8 cellular contexts compared by ENCODE assay signal in the genomic region with DNA sequence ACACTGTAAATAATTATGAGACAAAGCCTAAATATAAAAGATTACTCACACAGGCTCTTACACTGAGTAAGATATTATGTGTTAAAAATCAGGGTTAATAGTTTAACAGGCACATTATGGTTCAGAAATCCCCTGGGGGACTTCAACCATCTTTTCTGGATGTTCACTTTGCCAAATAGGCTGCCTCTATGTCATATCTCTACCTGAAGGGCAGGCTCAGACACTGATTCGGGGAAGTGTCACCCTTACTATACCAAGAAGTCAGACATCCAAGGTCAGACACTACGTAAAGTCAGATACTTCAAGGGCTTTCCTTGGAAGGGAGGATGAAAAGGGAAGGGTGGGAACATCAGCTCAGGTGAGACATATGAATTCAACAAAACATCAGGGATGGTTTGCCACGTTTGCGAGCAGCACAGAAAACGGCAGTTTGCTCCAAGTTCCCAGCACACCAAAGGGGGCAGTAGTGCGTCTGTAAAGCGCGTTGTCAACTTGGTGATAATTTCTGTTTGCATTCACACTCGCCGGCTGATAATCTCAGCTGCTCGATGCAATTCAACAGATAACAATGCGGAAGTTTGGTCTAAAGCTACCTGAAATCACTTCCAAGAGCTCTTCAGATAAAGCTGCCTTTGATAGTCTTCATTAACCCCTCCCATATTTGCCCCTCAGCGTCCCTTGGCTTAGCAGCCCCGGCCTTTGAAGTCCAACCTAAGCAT. TPM values are rescaled to one million over a fixed set of nuclear protein-coding genes. Genes with fewer than 3 reads are reported as not detected.
A peak's percentile ranks its signal among the peaks of the same experiment; 100 is the strongest.
DNase-seq lines count a peak whose midpoint lies in the region; ATAC-seq and TF ChIP-seq lines count a peak whose summit lies in the region.

No MANE protein-coding gene starts in this region.

- H3K9me3 Mint-ChIP-seq in activated CD8-positive, alpha-beta T cell treated with anti-CD3 and anti-CD28 coated beads for 36 hours, result no peaks in the 10 kb centered on the region

- no peak overlapping the region for H3K23ac ChIP-seq in mesenchymal stem cell (ENCODE audit: low read length in 2 of 2)

- H3K4me1 ChIP-seq in endocrine pancreas (ENCODE audit: control insufficient read depth, insufficient read depth, low read length) (peaks cover 4% of the 10 kb centered on the region), mesenchymal stem cell (ENCODE audit: control insufficient read depth, insufficient read depth, low read depth, low read length) (peaks cover 4% of the 10 kb centered on the region)

- intact Hi-C loops in activated CD8-positive, alpha-beta T cell treated with anti-CD3 and anti-CD28 coated beads for 36 hours (cut with micrococcal nuclease), result loop anchor here (1.0 kb wide), 1 partner anchor 107 kb away; no protein-coding TSS in a partner anchor

- 3% methylated on average over 13 of the region's 14 CpGs for WGBS in mesenchymal stem cell

- CTCF ChIA-PET in activated CD8-positive, alpha-beta T cell treated with anti-CD3 and anti-CD28 coated beads for 36 hours (lab: Charles Lee), result interaction anchor here (0.6 to 1.8 kb wide), 20 partner anchors 9 to 159 kb away, joined by 3 to 17 read pairs (median 4); a partner anchor contains a TSS

- peak overlapping the region; percentile 86 for H3K9ac ChIP-seq in endocrine pancreas (ENCODE audit: control insufficient read depth, insufficient read depth, low read length)
- peak overlapping the region; percentile 90 for H3K9ac ChIP-seq in mesenchymal stem cell (ENCODE audit: low read length)

- H3K9me3 ChIP-seq in endocrine pancreas (ENCODE audit: control insufficient read depth, low read length) (no peaks in the 10 kb centered on the region), mesenchymal stem cell (ENCODE audit: control insufficient read depth, low read length) (no peaks in the 10 kb centered on the region)

- peak overlapping the region; percentile 96 for H3K27ac Mint-ChIP-seq in activated CD8-positive, alpha-beta T cell treated with anti-CD3 and anti-CD28 coated beads for 36 hours

- POLR2A ChIA-PET in activated CD8-positive, alpha-beta T cell treated with anti-CD3 and anti-CD28 coated beads for 36 hours (lab: Charles Lee), result interaction anchor here (0.5 to 1.9 kb wide), 4 partner anchors 14 to 126 kb away, joined by 3 to 15 read pairs (median 6); a partner anchor contains a TSS

- peak overlapping the region; percentile 42 to 58 for H3K4ac ChIP-seq in mesenchymal stem cell (ENCODE audit: low read depth in 1 of 2, low read length in 2 of 2)

- TF ChIP-seq CTCF in activated CD8-positive, alpha-beta T cell treated with anti-CD3 and anti-CD28 coated beads for 36 hours (IDR thresholded peaks at IDR 0.05), result peak; percentile 74

- H3K27me3 Mint-ChIP-seq in activated CD8-positive, alpha-beta T cell treated with anti-CD3 and anti-CD28 coated beads for 36 hours, result no peaks in the 10 kb centered on the region

- H2BK120ac ChIP-seq in mesenchymal stem cell (ENCODE audit: low read depth, low read length), result no peak overlapping the region

- H4K91ac ChIP-seq in mesenchymal stem cell (ENCODE audit: low read length), result peak overlapping the region; percentile 67

- peaks cover 29% of the 10 kb centered on the region for H3K4me1 Mint-ChIP-seq in activated CD8-positive, alpha-beta T cell treated with anti-CD3 and anti-CD28 coated beads for 36 hours (ENCODE audit: low read depth)

- H3K4me3 Mint-ChIP-seq in activated CD8-positive, alpha-beta T cell treated with anti-CD3 and anti-CD28 coated beads for 36 hours, result peak overlapping the region; percentile 80

- H3K4me3 ChIP-seq in endocrine pancreas (ENCODE audit: control insufficient read depth, insufficient read depth, low read length), result peak overlapping the region; percentile 91
- peak overlapping the region; percentile 55 to 88 for H3K4me3 ChIP-seq in mesenchymal stem cell (ENCODE audit: insufficient read depth in 1 of 2, low read depth in 1 of 2, low read length in 2 of 2)

- no peak overlapping the region for H2BK15ac ChIP-seq in mesenchymal stem cell (ENCODE audit: low read depth, poor library complexity, severe bottlenecking)

- no peaks in the 10 kb centered on the region for H3K36me3 Mint-ChIP-seq in activated CD8-positive, alpha-beta T cell treated with anti-CD3 and anti-CD28 coated beads for 36 hours (ENCODE audit: low read depth)

- no peak overlapping the region for H2AFZ ChIP-seq in mesenchymal stem cell (ENCODE audit: low read depth, low read length)

- no peaks in the 10 kb centered on the region for H3K36me3 ChIP-seq in endocrine pancreas (ENCODE audit: control insufficient read depth, insufficient read depth, low read length)
- H3K36me3 ChIP-seq in mesenchymal stem cell (ENCODE audit: control insufficient read depth in 1 of 2, insufficient read depth in 2 of 2, low read depth in 1 of 2, low read length in 2 of 2), result no peaks in the 10 kb centered on the region

- H2AK5ac ChIP-seq in mesenchymal stem cell (ENCODE audit: low read length, severe bottlenecking), result no peak overlapping the region

- H2BK12ac ChIP-seq in mesenchymal stem cell (ENCODE audit: low read length in 2 of 2), result peak overlapping the region in 1 of 2 experiments; percentile 61

- DNase-seq in CD1c-positive myeloid dendritic cell (ENCODE audit: extremely low spot score) (peak; percentile 90), NCI-H748 treated with DMSO at 0.1 percent for 48 hours (lab: John Stamatoyannopoulos, UW) (peak; percentile 47), mesenchymal stem cell (peak; percentile 89)
- DNase-seq in activated CD8-positive, alpha-beta T cell treated with anti-CD3 and anti-CD28 coated beads for 36 hours, result peak; percentile 89
- peak; percentile 40 for DNase-seq in stimulated activated CD8-positive, alpha-beta memory T cell treated with anti-CD3 and anti-CD28 coated beads, Interleukin-15, amount 100 ng/mL, for 24 hours (ENCODE audit: low read depth)

- H3K27me3 ChIP-seq in endocrine pancreas (ENCODE audit: control insufficient read depth, insufficient read depth, low read length), result no peaks in the 10 kb centered on the region
- peaks cover 0 to 8% of the 10 kb centered on the region in 2 experiments for H3K27me3 ChIP-seq in mesenchymal stem cell (ENCODE audit: control insufficient read depth in 1 of 2, insufficient read depth in 1 of 2, low read length in 2 of 2)

- H4K8ac ChIP-seq in mesenchymal stem cell (ENCODE audit: low read length), result peak overlapping the region; percentile 72

- peaks cover 3% of the 10 kb centered on the region for H3K79me1 ChIP-seq in mesenchymal stem cell (replicated peaks; ENCODE audit: low read length, poor library complexity, severe bottlenecking)

- peak overlapping the region; percentile 75 for H3K4me2 ChIP-seq in mesenchymal stem cell (ENCODE audit: low read length, poor library complexity, severe bottlenecking)

- no peak overlapping the region for H2BK5ac ChIP-seq in mesenchymal stem cell (ENCODE audit: low read depth, low read length, poor library complexity, severe bottlenecking)

- ATAC-seq in GM19351 (IDR thresholded peaks at IDR 0.05; ENCODE audit: unreplicated experiment), result peak; percentile 50
- ATAC-seq in HG03469 (IDR thresholded peaks at IDR 0.05; ENCODE audit: unreplicated experiment), result peak; percentile 31
- ATAC-seq in activated CD8-positive, alpha-beta T cell treated with anti-CD3 and anti-CD28 coated beads for 36 hours, result peak; percentile 75

- peak overlapping the region; percentile 89 for H3K27ac ChIP-seq in mesenchymal stem cell (ENCODE audit: low read length, poor library complexity, severe bottlenecking)

- no peak overlapping the region for H3K14ac ChIP-seq in mesenchymal stem cell (ENCODE audit: low read length in 2 of 2)

- peak overlapping the region; percentile 65 to 85 for H3K18ac ChIP-seq in mesenchymal stem cell (ENCODE audit: low read depth in 1 of 2, low read length in 2 of 2)

RNA-seq across cellular contexts. Expression of a gene that starts 0.9 kb away (rescaled TPM):
- total RNA-seq in activated CD8-positive, alpha-beta T cell treated with anti-CD3 and anti-CD28 coated beads for 36 hours, result 1 to 10 TPM in 1 of 2 experiments, under 1 TPM in 1; 0.98 to 1.6 TPM
- polyA plus RNA-seq in mesenchymal stem cell (2013, experiment 1 of 2), result 31.4 TPM
- 29.3 TPM for polyA plus RNA-seq in mesenchymal stem cell (2013, experiment 2 of 2)

Comparison
In these comparisons a context has a peak if more than half of its experiments do, and no peak if none do; other contexts are left out.
1. Peak in every context shown above with its lines: DNase-seq, ATAC-seq, H3K4me3 ChIP-seq and H3K27ac ChIP-seq.
2. DNase-seq: peak in every context shown above with its lines; median percentile 90 in CD1c-positive myeloid dendritic cell; 89 in activated CD8-positive, alpha-beta T cell treated with anti-CD3 and anti-CD28 coated beads for 36 hours; 89 in mesenchymal stem cell; 47 in NCI-H748 treated with DMSO at 0.1 percent for 48 hours; 40 in stimulated activated CD8-positive, alpha-beta memory T cell treated with anti-CD3 and anti-CD28 coated beads, Interleukin-15, amount 100 ng/mL, for 24 hours.